22 cellular contexts compared by ENCODE assay signal in genomic region chr14:96410119-96410518, GRCh38.
"Had no signal": no experiment of that assay in that cellular context is flagged by ENCODE, and none has a peak within 500 bp of the region (broad histone marks: within the 10 kb centered on the region; RNA-seq: fewer than 3 reads in every experiment).

No MANE protein-coding gene starts in this region.

- H3K4me3 ChIP-seq: coronary artery, dorsolateral prefrontal cortex, heart left ventricle, psoas muscle, skin epidermis, stomach, thoracic aorta, transverse colon had no signal

- H3K27ac ChIP-seq: coronary artery, dorsolateral prefrontal cortex, heart left ventricle, psoas muscle, skin epidermis, stomach, thoracic aorta, transverse colon had no signal

- H3K27me3 ChIP-seq: dorsolateral prefrontal cortex, heart left ventricle, stomach, transverse colon had no signal

- DNase-seq: dorsolateral prefrontal cortex; effector CD8-positive, alpha-beta T cell; heart left ventricle; hippocampal formation; kidney glomerular epithelial cell; mesendoderm; naive thymus-derived CD4-positive, alpha-beta T cell; nephron progenitor cell; psoas muscle; retina; stimulated activated CD4-positive, alpha-beta T cell treated with anti-CD3 and anti-CD28 coated beads, Interleukin-2, amount 100 ng/mL, for 24 hours; stimulated activated CD4-positive, alpha-beta T cell treated with anti-CD3 and anti-CD28 coated beads, Interleukin-4, amount 100 ng/mL, for 4 hours; stimulated activated naive CD4-positive, alpha-beta T cell; substantia nigra; transverse colon had no signal

- FAIRE-seq: frontal cortex, islet of Langerhans had no signal

- ATAC-seq: heart left ventricle; naive thymus-derived CD4-positive, alpha-beta T cell; psoas muscle; sciatic nerve had no signal

- H3K4me1 ChIP-seq: heart left ventricle, psoas muscle, stomach, transverse colon had no signal

- H3K9me3 ChIP-seq: heart left ventricle, psoas muscle, stomach, thoracic aorta, transverse colon had no signal

- H3K36me3 ChIP-seq: heart left ventricle, stomach, thoracic aorta, transverse colon had no signal
